In genomic region chr7:35802102-35802466, GRCh38 we compare ENCODE assay signal across 8 cellular contexts. TPM values are rescaled to one million over a fixed set of nuclear protein-coding genes. Genes with fewer than 3 reads are reported as not detected.
A peak's percentile ranks its signal among the peaks of the same experiment; 100 is the strongest.
DNase-seq lines count a peak whose midpoint lies in the region; ATAC-seq, FAIRE-seq and TF ChIP-seq lines count a peak whose summit lies in the region.

No MANE protein-coding gene starts in this region.

- peak overlapping the region; percentile 90 for H3K27ac Mint-ChIP-seq in activated naive CD8-positive, alpha-beta T cell treated with anti-CD3 and anti-CD28 coated beads, Interleukin-2, amount 10 ng/mL, durations not matched to agents 7 days and 5 days

- H2AFZ ChIP-seq in keratinocyte (ENCODE audit: control insufficient read depth, low read length), result no peak overlapping the region

- H3K9me1 ChIP-seq in keratinocyte (ENCODE audit: control insufficient read depth, extremely low read depth, insufficient read depth, low read length), result no peaks in the 10 kb centered on the region

- POLR2A ChIA-PET in activated naive CD8-positive, alpha-beta T cell treated with anti-CD3 and anti-CD28 coated beads, Interleukin-2, amount 10 ng/mL, durations not matched to agents 7 days and 5 days (lab: Charles Lee), result interaction anchor here (2.6 to 4.1 kb wide), 4 partner anchors 74 to 485 kb away, joined by 14 to 76 read pairs (median 52); partner anchors contain the start of gene HERPUD2

- peaks cover 19% of the 10 kb centered on the region for H3K36me3 Mint-ChIP-seq in activated naive CD8-positive, alpha-beta T cell treated with anti-CD3 and anti-CD28 coated beads, Interleukin-2, amount 10 ng/mL, durations not matched to agents 7 days and 5 days

- ATAC-seq in activated naive CD8-positive, alpha-beta T cell treated with anti-CD3 and anti-CD28 coated beads, Interleukin-2, amount 10 ng/mL, durations not matched to agents 7 days and 5 days (ENCODE audit: low read depth), result no peak
- ATAC-seq in HG03135 (IDR thresholded peaks at IDR 0.05; ENCODE audit: unreplicated experiment) (no peak), HG03432 (IDR thresholded peaks at IDR 0.05; ENCODE audit: unreplicated experiment) (no peak)

- TF ChIP-seq CTCF in keratinocyte (optimal IDR thresholded peaks at IDR 0.05 in 1 of 3, IDR thresholded peaks at IDR 0.05 in 1 of 3, conservative IDR thresholded peaks at IDR 0.05 in 1 of 3; ENCODE audit: extremely low read depth in 1 of 3, insufficient read depth in 2 of 3, low read length in 3 of 3), result no peak

- peaks cover 57% of the 10 kb centered on the region for H3K79me2 ChIP-seq in keratinocyte (ENCODE audit: control insufficient read depth, insufficient read depth, low read length)

- H3K27me3 ChIP-seq in keratinocyte (ENCODE audit: control insufficient read depth, extremely low read depth, insufficient read depth, low read length), result no peaks in the 10 kb centered on the region

- H3K27me3 Mint-ChIP-seq in activated naive CD8-positive, alpha-beta T cell treated with anti-CD3 and anti-CD28 coated beads, Interleukin-2, amount 10 ng/mL, durations not matched to agents 7 days and 5 days, result no peaks in the 10 kb centered on the region

- no peak for FAIRE-seq in keratinocyte (lab: Jason Lieb, UNC)

- H3K9me3 Mint-ChIP-seq in activated naive CD8-positive, alpha-beta T cell treated with anti-CD3 and anti-CD28 coated beads, Interleukin-2, amount 10 ng/mL, durations not matched to agents 7 days and 5 days, result no peaks in the 10 kb centered on the region

- dilution Hi-C loops in keratinocyte (cut with MboI; ENCODE audit: extremely low pct_ligation_motif_present, low sequenced_read_pairs), result loop anchor here (25.0 kb wide), 1 partner anchor 90 kb away; no protein-coding TSS in a partner anchor

- H3K4me1 Mint-ChIP-seq in activated naive CD8-positive, alpha-beta T cell treated with anti-CD3 and anti-CD28 coated beads, Interleukin-2, amount 10 ng/mL, durations not matched to agents 7 days and 5 days, result peaks cover 33% of the 10 kb centered on the region

- no peaks in the 10 kb centered on the region for H3K36me3 ChIP-seq in keratinocyte (ENCODE audit: control insufficient read depth in 2 of 2, extremely low read depth in 1 of 2, insufficient read depth in 2 of 2, low read length in 2 of 2)

- no peaks in the 10 kb centered on the region for H3K9me3 ChIP-seq in keratinocyte (ENCODE audit: control insufficient read depth, low read depth, low read length)

- H4K20me1 ChIP-seq in keratinocyte (ENCODE audit: control insufficient read depth, extremely low read depth, insufficient read depth, low read length), result peaks cover 9% of the 10 kb centered on the region

- peak; percentile 38 for DNase-seq in SIG-M5 treated with dmso at 0.1 percent for 504 hours (lab: John Stamatoyannopoulos, UW; ENCODE audit: unreplicated experiment)
- DNase-seq in SIG-M5 (lab: John Stamatoyannopoulos, UW), result no peak
- no peak for DNase-seq in activated naive CD8-positive, alpha-beta T cell treated with anti-CD3 and anti-CD28 coated beads, Interleukin-2, amount 10 ng/mL, durations not matched to agents 7 days and 5 days
- no peak for DNase-seq in keratinocyte (ENCODE audit: low read depth, low spot score)
- DNase-seq in substantia nigra (lab: John Stamatoyannopoulos, UW), result no peak
- DNase-seq in DMS114 treated with DMSO at 0.1 percent for 48 hours (lab: John Stamatoyannopoulos, UW; ENCODE audit: unreplicated experiment), result no peak

- peaks cover 11% of the 10 kb centered on the region for H3K4me1 ChIP-seq in keratinocyte (ENCODE audit: control insufficient read depth, extremely low read depth, insufficient read depth, low read length)

- H3K27ac ChIP-seq in keratinocyte (ENCODE audit: control insufficient read depth, insufficient read depth, low read length) (peak overlapping the region; percentile 95), substantia nigra (ENCODE audit: low read depth, low read length, poor library complexity, severe bottlenecking) (peak overlapping the region; percentile 99)

- H3K4me3 ChIP-seq in keratinocyte (ENCODE audit: control insufficient read depth in 2 of 3, extremely low read depth in 1 of 3, insufficient read depth in 2 of 3, low read depth in 1 of 3, low read length in 3 of 3), result peak overlapping the region; percentile 84 to 88 (median 85)

- peak overlapping the region; percentile 94 for H3K4me3 Mint-ChIP-seq in activated naive CD8-positive, alpha-beta T cell treated with anti-CD3 and anti-CD28 coated beads, Interleukin-2, amount 10 ng/mL, durations not matched to agents 7 days and 5 days

- peak overlapping the region; percentile 94 for H3K9ac ChIP-seq in keratinocyte (ENCODE audit: control insufficient read depth, extremely low read depth, insufficient read depth, low read length)

- H3K4me2 ChIP-seq in keratinocyte (ENCODE audit: control insufficient read depth, extremely low read depth, insufficient read depth, low read depth, low read length), result peak overlapping the region; percentile 75

RNA-seq across cellular contexts. Expression of gene SEPTIN7, which starts 1.2 kb away (rescaled TPM):
- total RNA-seq in activated naive CD8-positive, alpha-beta T cell treated with anti-CD3 and anti-CD28 coated beads, Interleukin-2, amount 10 ng/mL, durations not matched to agents 7 days and 5 days, result 100 to 1,000 TPM; 264 to 266 TPM
- 158 to 284 TPM (median 173 TPM) in 3 replicates for polyA plus RNA-seq in keratinocyte
- 560 TPM for polyA plus RNA-seq in keratinocyte (2011; ENCODE audit: low read depth)
- 113 and 242 TPM in 2 replicates for polyA plus RNA-seq in keratinocyte (2011; cell fraction: cytosol; rRNA removed)
- 117 and 173 TPM in 2 replicates for polyA plus RNA-seq in keratinocyte (2011; cell fraction: nucleus; rRNA removed)
- polyA plus RNA-seq in keratinocyte (2012; ENCODE audit: low replicate concordance), result 148 and 213 TPM in 2 replicates
- 23.1 to 180 TPM (median 92.1 TPM) in 3 replicates for polyA minus RNA-seq in keratinocyte
- polyA minus RNA-seq in keratinocyte (2011; cell fraction: cytosol; rRNA and poly(A)+ RNA removed), result 84.8 TPM
- polyA minus RNA-seq in keratinocyte (2011; cell fraction: nucleus; rRNA and poly(A)+ RNA removed), result 57.4 and 108 TPM in 2 replicates
